ENCODE assay signal across 8 cellular contexts in genomic region chr6:33314943-33315752, GRCh38. TPM values are rescaled to one million over a fixed set of nuclear protein-coding genes. Genes with fewer than 3 reads are reported as not detected.
DNase-seq lines count a peak whose midpoint lies in the region; ATAC-seq and TF ChIP-seq lines count a peak whose summit lies in the region.

No MANE protein-coding gene starts in this region.

- peak overlapping the region; percentile 32 for H3K27ac ChIP-seq in thymus (ENCODE audit: low read depth)

- H3K27me3 Mint-ChIP-seq in brain = peaks cover 7% of the 10 kb centered on the region

- H3K36me3 ChIP-seq in thymus (ENCODE audit: control insufficient read depth, insufficient read depth) = peaks cover 17% of the 10 kb centered on the region

- no peak for ATAC-seq in GM18870 (IDR thresholded peaks at IDR 0.05; ENCODE audit: unreplicated experiment)

- H3K4me1 Mint-ChIP-seq in brain = peaks cover 80% of the 10 kb centered on the region

- H3K27me3 ChIP-seq in thymus (ENCODE audit: control insufficient read depth, insufficient read depth) = no peaks in the 10 kb centered on the region

- H3K4me3 Mint-ChIP-seq in brain = peak overlapping the region; percentile 97 to 99 (median 99)

- TF ChIP-seq CTCF in LNCaP clone FGC (IDR thresholded peaks at IDR 0.05; ENCODE audit: control insufficient read depth, extremely low read depth, insufficient read depth) (no peak), brain (conservative IDR thresholded peaks at IDR 0.05) (no peak)

- H3K4me1 ChIP-seq in thymus (ENCODE audit: control insufficient read depth, insufficient read depth, low read length) = peaks cover 19% of the 10 kb centered on the region

- DNase-seq in COR-L47 (lab: John Stamatoyannopoulos, UW) (peak; percentile 33), LNCaP clone FGC (ENCODE audit: low read depth) (no peak), left kidney (ENCODE audit: low read depth, low spot score) (peak; percentile 39), DMS 273 treated with DMSO at 0.1 percent for 48 hours (lab: John Stamatoyannopoulos, UW) (no peak), NCI-H128 (lab: John Stamatoyannopoulos, UW; ENCODE audit: unreplicated experiment) (no peak)

- H3K9me3 ChIP-seq in thymus (ENCODE audit: control insufficient read depth) = no peaks in the 10 kb centered on the region

- peaks cover 0 to 7% (median 0%) of the 10 kb centered on the region in 5 experiments for H3K9me3 Mint-ChIP-seq in brain

- peak overlapping the region; percentile 93 to 98 (median 97) for H3K27ac Mint-ChIP-seq in brain

- 71% methylated on average over 47 of the region's 47 CpGs for WGBS in thymus

- peaks cover 30% of the 10 kb centered on the region for H3K36me3 Mint-ChIP-seq in brain

- H3K4me3 ChIP-seq in LNCaP clone FGC (ENCODE audit: low read depth, low read length) (peak overlapping the region; percentile 76), thymus (ENCODE audit: low read length) (no peak overlapping the region)

RNA-seq across cellular contexts. Expression of gene TAPBP, which starts 1.3 kb away (rescaled TPM):
- polyA plus RNA-seq in brain (ENCODE audit: insufficient read depth, low read depth, low replicate concordance) = 45.5 TPM
- 57.0 TPM for polyA plus RNA-seq in thymus

RNA-seq across cellular contexts. Expression of gene ZBTB22, which starts 2.4 kb away (rescaled TPM):
- polyA plus RNA-seq in brain (ENCODE audit: insufficient read depth, low read depth, low replicate concordance) (29.4 TPM), thymus (15.5 TPM)

RNA-seq across cellular contexts. Expression of gene DAXX, which starts 7.6 kb away (rescaled TPM):
- polyA plus RNA-seq in brain (ENCODE audit: insufficient read depth, low read depth, low replicate concordance) (89.8 TPM), thymus (48.1 TPM)

RNA-seq across cellular contexts. Expression of gene RGL2, which starts 16.4 kb away (rescaled TPM):
- polyA plus RNA-seq in brain (ENCODE audit: insufficient read depth, low read depth, low replicate concordance) (44.9 TPM), thymus (120 TPM)

RNA-seq across cellular contexts. Expression of gene PFDN6, which starts 25.7 kb away (rescaled TPM):
- 155 TPM for polyA plus RNA-seq in brain (ENCODE audit: insufficient read depth, low read depth, low replicate concordance)
- 171 TPM for polyA plus RNA-seq in thymus

Comparison
In these comparisons a context has a peak if more than half of its experiments do, and no peak if none do; other contexts are left out.
1. DNase-seq: peak in COR-L47 (single experiment) and left kidney (single experiment); none in LNCaP clone FGC (single experiment), DMS 273 treated with DMSO at 0.1 percent for 48 hours (single experiment) and NCI-H128 (single experiment).